In genomic region chr6:115001726-115002436, GRCh38 we compare ENCODE assay signal across 15 cellular contexts.
A peak's percentile ranks its signal among the peaks of the same experiment; 100 is the strongest.
DNase-seq lines count a peak whose midpoint lies in the region; ATAC-seq, FAIRE-seq and TF ChIP-seq lines count a peak whose summit lies in the region.
"Had no signal": no experiment of that assay in that cellular context is flagged by ENCODE, and none has a peak within 500 bp of the region (broad histone marks: within the 10 kb centered on the region; RNA-seq: fewer than 3 reads in every experiment).

No MANE protein-coding gene starts in this region.

- in situ Hi-C loops in GM12878 (cut with MboI): no loop called here

- no peaks in the 10 kb centered on the region for H3K9me3 Mint-ChIP-seq in MCF 10A (ENCODE audit: unreplicated experiment)
- H3K9me3 Mint-ChIP-seq in CD8-positive, alpha-beta T cell: no peaks in the 10 kb centered on the region

- SMC1A ChIA-PET in GM12878 (lab: Charles Lee; ENCODE audit: uncharacterized antibody, unreplicated experiment): interaction anchor here (0.7 to 1.4 kb wide), 4 partner anchors 27 to 286 kb away, joined by 3 to 4 read pairs (median 4); no protein-coding TSS in a partner anchor

- 17% methylated on average over 10 of the region's 10 CpGs for WGBS in GM12878 (ENCODE audit: insufficient coverage, insufficient replicate concordance, low lambda C conversion rate, missing lambda C conversion rate)

- H3K9me3 ChIP-seq in breast epithelium: no peaks in the 10 kb centered on the region
- H3K9me3 ChIP-seq in GM12878 (replicated peaks; ENCODE audit: control insufficient read depth, insufficient read depth, low read length): peaks cover 13% of the 10 kb centered on the region; the same call in 2 of the 3 replicates
- no peaks in the 10 kb centered on the region for H3K9me3 ChIP-seq in CD8-positive, alpha-beta T cell (ENCODE audit: low read length)
- no peaks in the 10 kb centered on the region for H3K9me3 ChIP-seq in uterus
- H3K9me3 ChIP-seq: pancreas had no signal

- no peaks in the 10 kb centered on the region for H3K27me3 ChIP-seq in breast epithelium
- no peaks in the 10 kb centered on the region for H3K27me3 ChIP-seq in GM12878 (replicated peaks in 1 of 2; ENCODE audit: control insufficient read depth in 2 of 2, insufficient read depth in 2 of 2, low read length in 1 of 2)
- no peaks in the 10 kb centered on the region for H3K27me3 ChIP-seq in CD8-positive, alpha-beta T cell (ENCODE audit: insufficient read depth, low read length)
- H3K27me3 ChIP-seq in uterus: no peaks in the 10 kb centered on the region
- H3K27me3 ChIP-seq: pancreas had no signal

- peak overlapping the region; percentile 19 for H2AFZ ChIP-seq in GM12878 (ENCODE audit: control insufficient read depth, low read depth, low read length)

- H3K4me1 Mint-ChIP-seq in MCF 10A (ENCODE audit: insufficient read depth, unreplicated experiment): no peaks in the 10 kb centered on the region
- no peaks in the 10 kb centered on the region for H3K4me1 Mint-ChIP-seq in CD8-positive, alpha-beta T cell (ENCODE audit: low read depth)
- H3K4me1 Mint-ChIP-seq: activated naive CD8-positive, alpha-beta T cell treated with anti-CD3 and anti-CD28 coated beads, Interleukin-2, amount 10 ng/mL, durations not matched to agents 7 days and 5 days had no signal

- H3K27me3 Mint-ChIP-seq in MCF 10A (ENCODE audit: insufficient read depth, unreplicated experiment): no peaks in the 10 kb centered on the region
- H3K27me3 Mint-ChIP-seq in CD8-positive, alpha-beta T cell (ENCODE audit: low read depth): no peaks in the 10 kb centered on the region
- H3K27me3 Mint-ChIP-seq: activated naive CD8-positive, alpha-beta T cell treated with anti-CD3 and anti-CD28 coated beads, Interleukin-2, amount 10 ng/mL, durations not matched to agents 7 days and 5 days had no signal

- TF ChIP-seq EP300 in GM12878 (IDR thresholded peaks at IDR 0.05; ENCODE audit: borderline replicate concordance in 1 of 2, control insufficient read depth in 1 of 2, low read depth in 2 of 2, low read length in 2 of 2): no peak; a peak in 1 of 4 replicates

- no peaks in the 10 kb centered on the region for H3K36me3 ChIP-seq in breast epithelium
- no peaks in the 10 kb centered on the region for H3K36me3 ChIP-seq in GM12878 (ENCODE audit: control insufficient read depth in 2 of 2, insufficient read depth in 2 of 2, low read length in 1 of 2)
- H3K36me3 ChIP-seq in CD8-positive, alpha-beta T cell (ENCODE audit: insufficient read depth, low read length): no peaks in the 10 kb centered on the region
- no peaks in the 10 kb centered on the region for H3K36me3 ChIP-seq in uterus
- H3K36me3 ChIP-seq: pancreas had no signal

- RAD21 ChIA-PET in GM12878 (lab: Charles Lee; ENCODE audit: unreplicated experiment): no interaction called here

- no peak overlapping the region for H3K9ac ChIP-seq in GM12878 (ENCODE audit: control insufficient read depth, insufficient read depth, low read length)
- H3K9ac ChIP-seq: KMS-11 had no signal

- BruUV-seq in MCF 10A (replicated peaks; lab: Mats Ljungman, UMichigan): no TSS peak
- BruUV-seq in GM12878 (replicated peaks; lab: Mats Ljungman, UMichigan): no TSS peak

- peak; percentile 56 for ATAC-seq in GM12878
- ATAC-seq in CD8-positive, alpha-beta T cell: no peak
- ATAC-seq: pancreas had no signal

- no peak overlapping the region for H3K27ac ChIP-seq in breast epithelium
- H3K27ac ChIP-seq in GM12878 (ENCODE audit: control insufficient read depth, insufficient read depth): no peak overlapping the region
- H3K27ac ChIP-seq in CD8-positive, alpha-beta T cell (ENCODE audit: low read depth, low read length): no peak overlapping the region
- no peak overlapping the region for H3K27ac ChIP-seq in uterus
- H3K27ac ChIP-seq: KMS-11, pancreas had no signal

- H3K4me3 ChIP-seq in breast epithelium (no peak overlapping the region), GM12878 (no peak overlapping the region), uterus (no peak overlapping the region)
- H3K4me3 ChIP-seq in CD8-positive, alpha-beta T cell (ENCODE audit: low read depth, low read length): no peak overlapping the region
- H3K4me3 ChIP-seq: pancreas, smooth muscle cell had no signal

- no peak for FAIRE-seq in GM12878 (lab: Jason Lieb, UNC)
- FAIRE-seq: pancreas had no signal

- H3K4me3 Mint-ChIP-seq in MCF 10A (ENCODE audit: unreplicated experiment): peak overlapping the region; percentile 12
- no peak overlapping the region for H3K4me3 Mint-ChIP-seq in CD8-positive, alpha-beta T cell
- H3K4me3 Mint-ChIP-seq: activated naive CD8-positive, alpha-beta T cell treated with anti-CD3 and anti-CD28 coated beads, Interleukin-2, amount 10 ng/mL, durations not matched to agents 7 days and 5 days had no signal

- H3K36me3 Mint-ChIP-seq in MCF 10A (ENCODE audit: insufficient read depth, unreplicated experiment): no peaks in the 10 kb centered on the region
- no peaks in the 10 kb centered on the region for H3K36me3 Mint-ChIP-seq in CD8-positive, alpha-beta T cell
- H3K36me3 Mint-ChIP-seq: activated naive CD8-positive, alpha-beta T cell treated with anti-CD3 and anti-CD28 coated beads, Interleukin-2, amount 10 ng/mL, durations not matched to agents 7 days and 5 days had no signal

- no peak for TF ChIP-seq CTCF in MCF 10A (IDR thresholded peaks at IDR 0.05; ENCODE audit: unreplicated experiment)
- no peak for TF ChIP-seq CTCF in breast epithelium (IDR thresholded peaks at IDR 0.05)
- no peak for TF ChIP-seq CTCF in GM12878 (IDR thresholded peaks at IDR 0.05 in 2 of 3, conservative IDR thresholded peaks at IDR 0.05 in 1 of 3; ENCODE audit: control insufficient read depth in 2 of 3, extremely low read depth in 1 of 3, insufficient read depth in 1 of 3, low read depth in 3 of 3, low read length in 3 of 3)
- no peak for TF ChIP-seq CTCF in CD8-positive, alpha-beta T cell (IDR thresholded peaks at IDR 0.05)
- no peak for TF ChIP-seq CTCF in uterus (IDR thresholded peaks at IDR 0.05)

- H3K79me2 ChIP-seq in GM12878 (ENCODE audit: control insufficient read depth, insufficient read depth, low read length): no peaks in the 10 kb centered on the region

- TF ChIP-seq POLR2A in breast epithelium (IDR thresholded peaks at IDR 0.05) (no peak), GM12878 (IDR thresholded peaks at IDR 0.05; ENCODE audit: low read depth, low read length) (no peak), uterus (IDR thresholded peaks at IDR 0.05) (no peak)

- TF ChIP-seq RAD21 in GM12878 (IDR thresholded peaks at IDR 0.05; ENCODE audit: insufficient read depth, low read depth, low read length): no peak

- DNase-seq in MCF 10A (ENCODE audit: unreplicated experiment): no peak
- no peak for DNase-seq in breast epithelium (ENCODE audit: low spot score in 2 of 2)
- peak; percentile 34 for DNase-seq in M059J (ENCODE audit: low read depth)
- DNase-seq in GM12878 (ENCODE audit: low read depth, low spot score): no peak
- DNase-seq in T-helper 9 cell: no peak
- no peak for DNase-seq in NCI-H1048 (lab: John Stamatoyannopoulos, UW)
- no peak for DNase-seq in CD8-positive, alpha-beta T cell
- no peak for DNase-seq in uterus
- DNase-seq: activated naive CD8-positive, alpha-beta T cell treated with anti-CD3 and anti-CD28 coated beads, Interleukin-2, amount 10 ng/mL, durations not matched to agents 7 days and 5 days; islet precursor cell; NCI-H2107; pancreas; substantia nigra had no signal

- no peak overlapping the region for H3K27ac Mint-ChIP-seq in MCF 10A (ENCODE audit: low read depth, unreplicated experiment)
- H3K27ac Mint-ChIP-seq in CD8-positive, alpha-beta T cell: no peak overlapping the region
- H3K27ac Mint-ChIP-seq: activated naive CD8-positive, alpha-beta T cell treated with anti-CD3 and anti-CD28 coated beads, Interleukin-2, amount 10 ng/mL, durations not matched to agents 7 days and 5 days had no signal

- intact Hi-C loops in MCF 10A (cut with micrococcal nuclease): no loop called here
- intact Hi-C loops in breast epithelium (cut with DNase I; ENCODE audit: low total_unique reads): no loop called here
- intact Hi-C loops in GM12878 (cut with micrococcal nuclease; ENCODE audit: unreplicated experiment): no loop called here
- intact Hi-C loops in CD8-positive, alpha-beta T cell (cut with DNase I, micrococcal nuclease): no loop called here
- intact Hi-C loops in uterus (cut with DNase I; ENCODE audit: low total_unique reads): no loop called here

- no peaks in the 10 kb centered on the region for H3K4me1 ChIP-seq in breast epithelium
- no peaks in the 10 kb centered on the region for H3K4me1 ChIP-seq in GM12878 (ENCODE audit: control insufficient read depth, insufficient read depth, low read length)
- no peaks in the 10 kb centered on the region for H3K4me1 ChIP-seq in CD8-positive, alpha-beta T cell (ENCODE audit: insufficient read depth, low read length)
- no peaks in the 10 kb centered on the region for H3K4me1 ChIP-seq in uterus
- H3K4me1 ChIP-seq: pancreas had no signal

- no peaks in the 10 kb centered on the region for H4K20me1 ChIP-seq in GM12878 (ENCODE audit: control insufficient read depth, insufficient read depth)

- POLR2A ChIA-PET in MCF 10A (lab: Yijun Ruan, JAX): no interaction called here
- POLR2A ChIA-PET in GM12878 (lab: Charles Lee): no interaction called here
- POLR2A ChIA-PET in CD8-positive, alpha-beta T cell (lab: Charles Lee): no interaction called here

- H3K4me2 ChIP-seq in GM12878 (ENCODE audit: control insufficient read depth, insufficient read depth): no peak overlapping the region
- H3K4me2 ChIP-seq: KMS-11, smooth muscle cell had no signal

- CTCF ChIA-PET in MCF 10A (lab: Yijun Ruan, JAX): no interaction called here
- CTCF ChIA-PET in GM12878 (lab: Yijun Ruan, JAX): no interaction called here
- CTCF ChIA-PET in CD8-positive, alpha-beta T cell (lab: Charles Lee): no interaction called here

TF ChIP-seq in GM12878, 131 proteins besides CTCF, POLR2A, EP300 and RAD21 (continues in another document):
- TF ChIP-seq ZBTB33 (IDR thresholded peaks at IDR 0.05) (peak; percentile 68; the same call in 1 of the 2 replicates), JUNB (IDR thresholded peaks at IDR 0.05) (peak; percentile 55), RAD51 (IDR thresholded peaks at IDR 0.05) (no peak), ESRRA (IDR thresholded peaks at IDR 0.05; ENCODE audit: low read length) (no peak)
